Comparison of ENCODE assay signal across 10 cellular contexts in genomic region chr12:12486661-12487240, GRCh38.
A peak's percentile ranks its signal among the peaks of the same experiment; 100 is the strongest.
DNase-seq lines count a peak whose midpoint lies in the region; ATAC-seq and TF ChIP-seq lines count a peak whose summit lies in the region.
"Had no signal": no experiment of that assay in that cellular context is flagged by ENCODE, and none has a peak within 500 bp of the region (broad histone marks: within the 10 kb centered on the region; RNA-seq: fewer than 3 reads in every experiment).

No MANE protein-coding gene starts in this region.

- H3K27me3 ChIP-seq in body of pancreas (no peaks in the 10 kb centered on the region), gastroesophageal sphincter (no peaks in the 10 kb centered on the region)

- no peak for TF ChIP-seq POLR2A in body of pancreas (IDR thresholded peaks at IDR 0.05)
- no peak for TF ChIP-seq POLR2A in gastroesophageal sphincter (IDR thresholded peaks at IDR 0.05)

- H3K4me1 ChIP-seq in body of pancreas (peaks cover 55% of the 10 kb centered on the region), gastroesophageal sphincter (no peaks in the 10 kb centered on the region)

- H3K27ac ChIP-seq in body of pancreas (peak overlapping the region; percentile 42 to 78 (median 66)), gastroesophageal sphincter (no peak overlapping the region)

- H3K9me3 ChIP-seq in body of pancreas (no peaks in the 10 kb centered on the region), gastroesophageal sphincter (no peaks in the 10 kb centered on the region)

- peak; percentile 60 for DNase-seq in GM10266 (ENCODE audit: extremely low spot score)
- DNase-seq in body of pancreas = peak in 3 of 4 donors; percentile 52 to 71 (median 65)
- DNase-seq in SW 1271 (lab: John Stamatoyannopoulos, UW) = no peak
- no peak for DNase-seq in left ventricle myocardium superior
- DNase-seq in sciatic nerve (ENCODE audit: low spot score) = no peak
- DNase-seq: DMS153, NCI-H2171 had no signal

- TF ChIP-seq CTCF in GM10266 (IDR thresholded peaks at IDR 0.05; ENCODE audit: control insufficient read depth, insufficient read depth, low read depth, missing control alignments) (no peak), body of pancreas (IDR thresholded peaks at IDR 0.05) (no peak), gastroesophageal sphincter (IDR thresholded peaks at IDR 0.05) (no peak)

- H3K4me3 ChIP-seq in body of pancreas = no peak overlapping the region
- no peak overlapping the region for H3K4me3 ChIP-seq in gastroesophageal sphincter

- 13 to 28% methylated on average over 6 of the region's 6 CpGs for WGBS in body of pancreas, 2 donors
- WGBS in gastroesophageal sphincter (ENCODE audit: low coverage in 1 of 2), 2 donors = 84 to 88% methylated on average over 3 to 4 of the region's 6 CpGs

- no peak for TF ChIP-seq EP300 in gastroesophageal sphincter (IDR thresholded peaks at IDR 0.05)

- ATAC-seq in GM19397 (IDR thresholded peaks at IDR 0.05; ENCODE audit: unreplicated experiment) (peak; percentile 87), HG03103 (IDR thresholded peaks at IDR 0.05; ENCODE audit: low read depth, unreplicated experiment) (peak; percentile 57), body of pancreas (peak; percentile 87), gastroesophageal sphincter (no peak), left ventricle myocardium superior (no peak), sciatic nerve (no peak)

- no peaks in the 10 kb centered on the region for H3K36me3 ChIP-seq in body of pancreas (replicated peaks in 1 of 2; ENCODE audit: insufficient read depth in 1 of 2, low read depth in 2 of 2)
- peaks cover 0 to 44% of the 10 kb centered on the region in 2 donors for H3K36me3 ChIP-seq in gastroesophageal sphincter

- intact Hi-C loops in body of pancreas (cut with DNase I) (no loop called here), left ventricle myocardium superior (cut with micrococcal nuclease) (no loop called here), sciatic nerve (cut with DNase I) (no loop called here)

Comparison
In these comparisons a context has a peak if more than half of its experiments do, and no peak if none do; other contexts are left out.
1. DNase-seq: peak in GM10266 (single experiment) and body of pancreas (3 of 4); none in SW 1271 (0 of 2), left ventricle myocardium superior (single experiment) and sciatic nerve (single experiment).
2. ATAC-seq: peak in GM19397 (single experiment), HG03103 (single experiment) and body of pancreas (single experiment); none in gastroesophageal sphincter (single experiment), left ventricle myocardium superior (single experiment) and sciatic nerve (single experiment).
3. H3K27ac ChIP-seq: peak in body of pancreas (4 of 4); none in gastroesophageal sphincter (0 of 4).